Comparison of ENCODE assay signal across 10 cellular contexts in genomic region chr6:44224978-44225330, GRCh38. TPM values are rescaled to one million over a fixed set of nuclear protein-coding genes. Genes with fewer than 3 reads are reported as not detected.
DNase-seq lines count a peak whose midpoint lies in the region; ATAC-seq, FAIRE-seq and TF ChIP-seq lines count a peak whose summit lies in the region.
"Had no signal": no experiment of that assay in that cellular context is flagged by ENCODE, and none has a peak within 500 bp of the region (broad histone marks: within the 10 kb centered on the region; RNA-seq: fewer than 3 reads in every experiment).

No MANE protein-coding gene starts in this region.

- no peak for TF ChIP-seq POLR2A in uterus (IDR thresholded peaks at IDR 0.05)

- H3K27me3 ChIP-seq in heart right ventricle, result no peaks in the 10 kb centered on the region
- H3K27me3 ChIP-seq in WERI-Rb-1 (ENCODE audit: insufficient read depth, low read depth, severe bottlenecking), result no peaks in the 10 kb centered on the region
- no peaks in the 10 kb centered on the region for H3K27me3 ChIP-seq in keratinocyte (ENCODE audit: control insufficient read depth, extremely low read depth, insufficient read depth, low read length)
- no peaks in the 10 kb centered on the region for H3K27me3 ChIP-seq in uterus

- H3K36me3 ChIP-seq in heart right ventricle, result peaks cover 0 to 13% (median 0%) of the 10 kb centered on the region in 9 donors
- H3K36me3 ChIP-seq in WERI-Rb-1, result peaks cover 39% of the 10 kb centered on the region
- H3K36me3 ChIP-seq in keratinocyte (ENCODE audit: control insufficient read depth in 2 of 2, extremely low read depth in 1 of 2, insufficient read depth in 2 of 2, low read length in 2 of 2), result peaks cover 10 to 12% of the 10 kb centered on the region in 2 experiments
- H3K36me3 ChIP-seq in uterus, result no peaks in the 10 kb centered on the region

- no peak overlapping the region for H2AFZ ChIP-seq in keratinocyte (ENCODE audit: control insufficient read depth, low read length)

- dilution Hi-C loops in keratinocyte (cut with MboI; ENCODE audit: extremely low pct_ligation_motif_present, low sequenced_read_pairs), result no loop called here

- TF ChIP-seq CTCF in heart right ventricle (IDR thresholded peaks at IDR 0.05) (no peak), WERI-Rb-1 (IDR thresholded peaks at IDR 0.05; ENCODE audit: low read depth, low read length) (no peak), keratinocyte (optimal IDR thresholded peaks at IDR 0.05 in 1 of 3, IDR thresholded peaks at IDR 0.05 in 1 of 3, conservative IDR thresholded peaks at IDR 0.05 in 1 of 3; ENCODE audit: extremely low read depth in 1 of 3, insufficient read depth in 2 of 3, low read length in 3 of 3) (no peak), uterus (IDR thresholded peaks at IDR 0.05) (no peak)

- H3K27ac ChIP-seq in heart right ventricle, result peak overlapping the region in 9 of 10 donors; percentile 88 to 98 (median 93)
- peak overlapping the region; percentile 7; the same call in 1 of the 2 replicates for H3K27ac ChIP-seq in WERI-Rb-1
- no peak overlapping the region for H3K27ac ChIP-seq in keratinocyte (ENCODE audit: control insufficient read depth, insufficient read depth, low read length)
- peak overlapping the region; percentile 89 to 91 for H3K27ac ChIP-seq in uterus

- H3K4me3 ChIP-seq in heart right ventricle (peak overlapping the region in 6 of 10 donors; percentile 67 to 87 (median 77)), WERI-Rb-1 (ENCODE audit: low read depth, low read length) (no peak overlapping the region), keratinocyte (ENCODE audit: control insufficient read depth in 2 of 3, extremely low read depth in 1 of 3, insufficient read depth in 2 of 3, low read depth in 1 of 3, low read length in 3 of 3) (peak overlapping the region in 2 of 3 experiments; percentile 82 to 88), uterus (no peak overlapping the region)

- no peaks in the 10 kb centered on the region for H3K9me1 ChIP-seq in keratinocyte (ENCODE audit: control insufficient read depth, extremely low read depth, insufficient read depth, low read length)

- no peak overlapping the region for H3K9ac ChIP-seq in keratinocyte (ENCODE audit: control insufficient read depth, extremely low read depth, insufficient read depth, low read length)

- peaks cover 44 to 96% (median 90%) of the 10 kb centered on the region in 9 donors for H3K4me1 ChIP-seq in heart right ventricle
- peaks cover 46% of the 10 kb centered on the region for H3K4me1 ChIP-seq in keratinocyte (ENCODE audit: control insufficient read depth, extremely low read depth, insufficient read depth, low read length)
- peaks cover 0 to 31% of the 10 kb centered on the region in 2 donors for H3K4me1 ChIP-seq in uterus

- peak overlapping the region; percentile 89 for H3K4me2 ChIP-seq in keratinocyte (ENCODE audit: control insufficient read depth, extremely low read depth, insufficient read depth, low read depth, low read length)

- no peaks in the 10 kb centered on the region for H3K9me3 ChIP-seq in heart right ventricle
- no peaks in the 10 kb centered on the region for H3K9me3 ChIP-seq in WERI-Rb-1 (ENCODE audit: severe bottlenecking)
- no peaks in the 10 kb centered on the region for H3K9me3 ChIP-seq in keratinocyte (ENCODE audit: control insufficient read depth, low read depth, low read length)
- H3K9me3 ChIP-seq in uterus, result no peaks in the 10 kb centered on the region

- ATAC-seq in heart right ventricle (no peak), sciatic nerve (no peak)
- ATAC-seq: left colon had no signal

- intact Hi-C loops in heart right ventricle (cut with DNase I), result loop anchor here in 1 of 10 donors (10.0 kb wide), 1 partner anchor 450 kb away; the partner anchor contains the start of gene VEGFA
- intact Hi-C loops in cardiac septum (cut with DNase I), result loop anchor here (10.0 kb wide), 1 partner anchor 450 kb away; the partner anchor contains the start of gene VEGFA
- intact Hi-C loops in uterus (cut with DNase I; ENCODE audit: low total_unique reads), result no loop called here
- intact Hi-C loops in sciatic nerve (cut with DNase I), result no loop called here

- WGBS in heart right ventricle, 2 donors, result 59 to 74% methylated on average over 4 of the region's 4 CpGs

- FAIRE-seq in keratinocyte (lab: Jason Lieb, UNC), result no peak
- FAIRE-seq: urothelium cell line had no signal

- H4K20me1 ChIP-seq in keratinocyte (ENCODE audit: control insufficient read depth, extremely low read depth, insufficient read depth, low read length), result no peaks in the 10 kb centered on the region

- peaks cover 22% of the 10 kb centered on the region for H3K79me2 ChIP-seq in keratinocyte (ENCODE audit: control insufficient read depth, insufficient read depth, low read length)

- DNase-seq in heart right ventricle (no peak), cardiac septum (ENCODE audit: low spot score) (no peak), WERI-Rb-1 (no peak), keratinocyte (ENCODE audit: low read depth, low spot score) (no peak), uterus (no peak), sciatic nerve (ENCODE audit: low spot score) (no peak), ecto neural progenitor cell (ENCODE audit: low spot score) (no peak), hypothalamus (lab: John Stamatoyannopoulos, UW) (no peak)
- DNase-seq: left colon had no signal

RNA-seq across cellular contexts. Expression of gene SLC29A1, which starts 1.6 kb away (rescaled TPM):
- total RNA-seq in heart right ventricle, result 100 to 1,000 TPM; 104 to 198 (median 146) TPM
- polyA plus RNA-seq in heart right ventricle, result 10 to 100 TPM; 46.3 to 90.9 TPM
- total RNA-seq in cardiac septum, result 105 TPM
- polyA plus RNA-seq in keratinocyte, result 51.0 to 69.8 TPM (median 55.3 TPM) in 3 replicates
- polyA plus RNA-seq in keratinocyte (2011; ENCODE audit: low read depth), result 5.1 TPM
- 29.3 and 31.8 TPM in 2 replicates for polyA plus RNA-seq in keratinocyte (2011; cell fraction: cytosol; rRNA removed)
- polyA plus RNA-seq in keratinocyte (2011; cell fraction: nucleus; rRNA removed), result 81.3 and 83.5 TPM in 2 replicates
- polyA plus RNA-seq in keratinocyte (2012; ENCODE audit: low replicate concordance), result 21.2 and 44.8 TPM in 2 replicates
- 78.3 to 107 TPM (median 93.2 TPM) in 3 replicates for polyA minus RNA-seq in keratinocyte
- 54.3 TPM for polyA minus RNA-seq in keratinocyte (2011; cell fraction: cytosol; rRNA and poly(A)+ RNA removed)
- 31.4 and 37.5 TPM in 2 replicates for polyA minus RNA-seq in keratinocyte (2011; cell fraction: nucleus; rRNA and poly(A)+ RNA removed)
- 100 to 1,000 TPM in 2 of 4 donors, 10 to 100 TPM in 2; 29.9 to 150 (median 95.1) TPM for total RNA-seq in uterus
- total RNA-seq in sciatic nerve, result 71.7 TPM

RNA-seq across cellular contexts. Expression of gene MYMX, which starts 8.2 kb away (rescaled TPM):
- total RNA-seq in heart right ventricle (1 to 10 TPM in 2 of 10 donors, under 1 TPM in 3, not detected in 5; 0.41 to 2.3 (median 0.86) TPM), cardiac septum (0.30 TPM), uterus (not detected), sciatic nerve (2.1 TPM)
- polyA plus RNA-seq in heart right ventricle (under 1 TPM in 1 of 2 donors, not detected in 1; 0.91 TPM), keratinocyte (0.09 TPM in 1 of 3 replicates, not detected in the others)
- not detected for polyA plus RNA-seq in keratinocyte (2011; ENCODE audit: low read depth)
- polyA plus RNA-seq in keratinocyte (2011; cell fraction: cytosol; rRNA removed), result 0.19 TPM in 1 of 2 replicates, not detected in the other
- polyA plus RNA-seq in keratinocyte (2011; cell fraction: nucleus; rRNA removed), result not detected in 2 replicates
- polyA plus RNA-seq in keratinocyte (2012; ENCODE audit: low replicate concordance), result not detected in 2 replicates
- not detected in 3 replicates for polyA minus RNA-seq in keratinocyte
- not detected for polyA minus RNA-seq in keratinocyte (2011; cell fraction: cytosol; rRNA and poly(A)+ RNA removed)
- polyA minus RNA-seq in keratinocyte (2011; cell fraction: nucleus; rRNA and poly(A)+ RNA removed), result not detected in 2 replicates
- total RNA-seq: left colon had no signal

RNA-seq across cellular contexts. Expression of gene HSP90AB1, which starts 21.9 kb away (rescaled TPM):
- total RNA-seq in heart right ventricle, result 1,000 to 10,000 TPM in 4 of 10 donors, 100 to 1,000 TPM in 6; 675 to 1,053 (median 920) TPM
- polyA plus RNA-seq in heart right ventricle, result 100 to 1,000 TPM; 235 to 764 TPM
- 873 TPM for total RNA-seq in cardiac septum
- 653 to 1,215 TPM (median 1,089 TPM) in 3 replicates for polyA plus RNA-seq in keratinocyte
- polyA plus RNA-seq in keratinocyte (2011; ENCODE audit: low read depth), result 852 TPM
- 773 and 930 TPM in 2 replicates for polyA plus RNA-seq in keratinocyte (2011; cell fraction: cytosol; rRNA removed)
- polyA plus RNA-seq in keratinocyte (2011; cell fraction: nucleus; rRNA removed), result 1,009 and 1,163 TPM in 2 replicates
- 801 and 914 TPM in 2 replicates for polyA plus RNA-seq in keratinocyte (2012; ENCODE audit: low replicate concordance)
- 444 to 942 TPM (median 851 TPM) in 3 replicates for polyA minus RNA-seq in keratinocyte
- 482 TPM for polyA minus RNA-seq in keratinocyte (2011; cell fraction: cytosol; rRNA and poly(A)+ RNA removed)
- polyA minus RNA-seq in keratinocyte (2011; cell fraction: nucleus; rRNA and poly(A)+ RNA removed), result 369 and 581 TPM in 2 replicates
- total RNA-seq in uterus, result 100 to 1,000 TPM; 336 to 897 (median 564) TPM
- 470 TPM for total RNA-seq in sciatic nerve

RNA-seq across cellular contexts. Expression of gene SLC35B2, which starts 32.4 kb away (rescaled TPM):
- 10 to 100 TPM; 19.4 to 29.8 (median 23.7) TPM for total RNA-seq in heart right ventricle
- polyA plus RNA-seq in heart right ventricle, result 10 to 100 TPM in 1 of 2 donors, 1 to 10 TPM in 1; 9.1 to 27.2 TPM
- total RNA-seq in cardiac septum, result 23.2 TPM
- 69.9 to 118 TPM (median 103 TPM) in 3 replicates for polyA plus RNA-seq in keratinocyte
- polyA plus RNA-seq in keratinocyte (2011; ENCODE audit: low read depth), result 11.2 TPM
- 59.9 and 66.5 TPM in 2 replicates for polyA plus RNA-seq in keratinocyte (2011; cell fraction: cytosol; rRNA removed)
- polyA plus RNA-seq in keratinocyte (2011; cell fraction: nucleus; rRNA removed), result 122 and 149 TPM in 2 replicates
- 43.9 and 70.5 TPM in 2 replicates for polyA plus RNA-seq in keratinocyte (2012; ENCODE audit: low replicate concordance)
- 66.7 to 107 TPM (median 100 TPM) in 3 replicates for polyA minus RNA-seq in keratinocyte
- 81.3 TPM for polyA minus RNA-seq in keratinocyte (2011; cell fraction: cytosol; rRNA and poly(A)+ RNA removed)
- polyA minus RNA-seq in keratinocyte (2011; cell fraction: nucleus; rRNA and poly(A)+ RNA removed), result 64.0 and 74.9 TPM in 2 replicates
- total RNA-seq in uterus, result 10 to 100 TPM in 3 of 4 donors, 1 to 10 TPM in 1; 5.9 to 39.5 (median 28.5) TPM
- total RNA-seq in sciatic nerve, result 26.8 TPM

RNA-seq across cellular contexts. Expression of gene NFKBIE, which starts 40.4 kb away (rescaled TPM):
- total RNA-seq in heart right ventricle (1 to 10 TPM; 1.5 to 8.7 (median 3.4) TPM), cardiac septum (4.7 TPM), uterus (1 to 10 TPM; 1.3 to 5.9 (median 2.8) TPM), sciatic nerve (9.1 TPM)
- polyA plus RNA-seq in heart right ventricle (1 to 10 TPM; 5.7 to 5.9 TPM), keratinocyte (5.7 to 7.3 TPM (median 6.5 TPM) in 3 replicates)
- polyA plus RNA-seq in keratinocyte (2011; ENCODE audit: low read depth), result 35.8 TPM
- 7.2 and 8.8 TPM in 2 replicates for polyA plus RNA-seq in keratinocyte (2011; cell fraction: cytosol; rRNA removed)
- 9.3 and 9.9 TPM in 2 replicates for polyA plus RNA-seq in keratinocyte (2011; cell fraction: nucleus; rRNA removed)
- 8.9 and 12.1 TPM in 2 replicates for polyA plus RNA-seq in keratinocyte (2012; ENCODE audit: low replicate concordance)
- polyA minus RNA-seq in keratinocyte, result 4.1 to 5.6 TPM (median 5.1 TPM) in 3 replicates
- polyA minus RNA-seq in keratinocyte (2011; cell fraction: cytosol; rRNA and poly(A)+ RNA removed), result 12.7 TPM
- polyA minus RNA-seq in keratinocyte (2011; cell fraction: nucleus; rRNA and poly(A)+ RNA removed), result 3.7 and 5.3 TPM in 2 replicates

Comparison
In these comparisons a context has a peak if more than half of its experiments do, and no peak if none do; other contexts are left out.
1. H3K4me3 ChIP-seq: peak in heart right ventricle (6 of 10) and keratinocyte (2 of 3); none in WERI-Rb-1 (single experiment) and uterus (0 of 2).